Comparison of ENCODE assay signal across 14 cellular contexts in genomic region chr5:146338774-146339714, GRCh38. TPM values are rescaled to one million over a fixed set of nuclear protein-coding genes. Genes with fewer than 3 reads are reported as not detected.
DNase-seq lines count a peak whose midpoint lies in the region; ATAC-seq and TF ChIP-seq lines count a peak whose summit lies in the region.
"Had no signal": no experiment of that assay in that cellular context is flagged by ENCODE, and none has a peak within 500 bp of the region (broad histone marks: within the 10 kb centered on the region; RNA-seq: fewer than 3 reads in every experiment).

A gene with protein sequence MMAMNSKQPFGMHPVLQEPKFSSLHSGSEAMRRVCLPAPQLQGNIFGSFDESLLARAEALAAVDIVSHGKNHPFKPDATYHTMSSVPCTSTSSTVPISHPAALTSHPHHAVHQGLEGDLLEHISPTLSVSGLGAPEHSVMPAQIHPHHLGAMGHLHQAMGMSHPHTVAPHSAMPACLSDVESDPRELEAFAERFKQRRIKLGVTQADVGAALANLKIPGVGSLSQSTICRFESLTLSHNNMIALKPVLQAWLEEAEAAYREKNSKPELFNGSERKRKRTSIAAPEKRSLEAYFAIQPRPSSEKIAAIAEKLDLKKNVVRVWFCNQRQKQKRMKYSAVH (plus strand): TSS chr5:146338839. CDS start chr5:146339113, 274 bp downstream.

- POLR2A ChIA-PET in HEK293 (lab: Yijun Ruan, JAX) = no interaction called here

- H3K4me2 ChIP-seq in neural cell (ENCODE audit: low read length) = peak within 1 kb of the TSS; percentile 44

- peak; percentile 25 for TF ChIP-seq EP300 in neural cell (conservative IDR thresholded peaks at IDR 0.05; ENCODE audit: poor library complexity, severe bottlenecking)

- intact Hi-C loops in activated T-helper 1 cell treated with anti-CD3 and anti-CD28 coated beads, Interleukin-12 subunit alpha, Interleukin-12 subunit beta, Interleukin-2, Interleukin-4 antibody, amounts not matched to agents 30 ng/mL and 10 ng/mL and 1 ng/mL, durations not matched to agents 14 hours and 24 hours and 36 hours (cut with micrococcal nuclease) = no loop called here

- peak within 1 kb of the TSS; percentile 31 for H2AFZ ChIP-seq in neural cell (ENCODE audit: low read depth, low read length)

- H3K36me3 ChIP-seq in HEK293 (ENCODE audit: control insufficient read depth in 2 of 2, insufficient read depth in 1 of 2, low read length in 2 of 2) (no peaks in the 10 kb centered on the region), neural cell (ENCODE audit: insufficient read depth, low read length) (no peaks in the 10 kb centered on the region)
- H3K36me3 ChIP-seq: upper lobe of right lung had no signal

- no peaks in the 10 kb centered on the region for H3F3A ChIP-seq in neural cell (ENCODE audit: insufficient read depth, low read length, poor library complexity, severe bottlenecking)

- no peaks in the 10 kb centered on the region for H4K20me1 ChIP-seq in neural cell (ENCODE audit: insufficient read depth)

- H3K4me3 ChIP-seq in HEK293 (ENCODE audit: low read depth, low read length) (peak within 1 kb of the TSS; percentile 24), neural cell (ENCODE audit: low read length) (peak within 1 kb of the TSS; percentile 79)
- H3K4me3 ChIP-seq: upper lobe of right lung had no signal

- H3K9me2 ChIP-seq in neural cell (ENCODE audit: insufficient read depth, low read length) = no peaks in the 10 kb centered on the region

- no peaks in the 10 kb centered on the region for H3K9me3 Mint-ChIP-seq in T-helper 2 cell treated with Interferon-gamma antibody and Interleukin-4, amounts not matched to agents 5 μg/mL and 100 μg/mL, for 36 hours
- H3K9me3 Mint-ChIP-seq in activated T-helper 1 cell treated with anti-CD3 and anti-CD28 coated beads, Interleukin-12 subunit alpha, Interleukin-12 subunit beta, Interleukin-2, Interleukin-4 antibody, amounts not matched to agents 30 ng/mL and 10 ng/mL and 1 ng/mL, durations not matched to agents 14 hours and 24 hours and 36 hours = no peaks in the 10 kb centered on the region

- TF ChIP-seq RAD21 in neural cell (conservative IDR thresholded peaks at IDR 0.05) = no peak

- peaks cover 2% of the 10 kb centered on the region for H3K4me1 Mint-ChIP-seq in T-helper 2 cell treated with Interferon-gamma antibody and Interleukin-4, amounts not matched to agents 5 μg/mL and 100 μg/mL, for 36 hours (ENCODE audit: low read depth)
- no peaks in the 10 kb centered on the region for H3K4me1 Mint-ChIP-seq in activated T-helper 1 cell treated with anti-CD3 and anti-CD28 coated beads, Interleukin-12 subunit alpha, Interleukin-12 subunit beta, Interleukin-2, Interleukin-4 antibody, amounts not matched to agents 30 ng/mL and 10 ng/mL and 1 ng/mL, durations not matched to agents 14 hours and 24 hours and 36 hours (ENCODE audit: low read depth)

- H3K79me2 ChIP-seq in neural cell (replicated peaks; ENCODE audit: insufficient read depth, low read length) = no peaks in the 10 kb centered on the region

- TF ChIP-seq CTCF in HEK293 (tag by site-specific recombination; IDR thresholded peaks at IDR 0.05) (no peak), neural cell (IDR thresholded peaks at IDR 0.05; ENCODE audit: poor library complexity, severe bottlenecking) (no peak)

- peak within 1 kb of the TSS; percentile 36 for H3K9ac ChIP-seq in neural cell (ENCODE audit: low read length)

- CTCF ChIA-PET in HEK293 (lab: Yijun Ruan, JAX) = interaction anchor here (0.7 kb wide), 2 partner anchors 165 to 405 kb away, joined by 3 read pairs; no protein-coding TSS in a partner anchor

- peaks cover 95% of the 10 kb centered on the region for H3K27me3 Mint-ChIP-seq in T-helper 2 cell treated with Interferon-gamma antibody and Interleukin-4, amounts not matched to agents 5 μg/mL and 100 μg/mL, for 36 hours (ENCODE audit: low read depth)
- H3K27me3 Mint-ChIP-seq in activated T-helper 1 cell treated with anti-CD3 and anti-CD28 coated beads, Interleukin-12 subunit alpha, Interleukin-12 subunit beta, Interleukin-2, Interleukin-4 antibody, amounts not matched to agents 30 ng/mL and 10 ng/mL and 1 ng/mL, durations not matched to agents 14 hours and 24 hours and 36 hours (ENCODE audit: insufficient read depth) = peaks cover 82% of the 10 kb centered on the region

- H3K27ac ChIP-seq in HEK293 (ENCODE audit: extremely low read depth, low read depth, low read length) (no peak within 1 kb of the TSS), neural cell (ENCODE audit: low read length) (no peak within 1 kb of the TSS)
- H3K27ac ChIP-seq: upper lobe of right lung had no signal

- peaks cover 100% of the 10 kb centered on the region for H3K27me3 ChIP-seq in neural cell (ENCODE audit: insufficient read depth, low read depth, low read length)

- H3K36me3 Mint-ChIP-seq in T-helper 2 cell treated with Interferon-gamma antibody and Interleukin-4, amounts not matched to agents 5 μg/mL and 100 μg/mL, for 36 hours (ENCODE audit: low read depth) = no peaks in the 10 kb centered on the region
- no peaks in the 10 kb centered on the region for H3K36me3 Mint-ChIP-seq in activated T-helper 1 cell treated with anti-CD3 and anti-CD28 coated beads, Interleukin-12 subunit alpha, Interleukin-12 subunit beta, Interleukin-2, Interleukin-4 antibody, amounts not matched to agents 30 ng/mL and 10 ng/mL and 1 ng/mL, durations not matched to agents 14 hours and 24 hours and 36 hours (ENCODE audit: low read depth)
- H3K36me3 Mint-ChIP-seq: immature natural killer cell had no signal

- H3K4me3 Mint-ChIP-seq in T-helper 2 cell treated with Interferon-gamma antibody and Interleukin-4, amounts not matched to agents 5 μg/mL and 100 μg/mL, for 36 hours = no peak within 1 kb of the TSS
- H3K4me3 Mint-ChIP-seq in activated T-helper 1 cell treated with anti-CD3 and anti-CD28 coated beads, Interleukin-12 subunit alpha, Interleukin-12 subunit beta, Interleukin-2, Interleukin-4 antibody, amounts not matched to agents 30 ng/mL and 10 ng/mL and 1 ng/mL, durations not matched to agents 14 hours and 24 hours and 36 hours = no peak within 1 kb of the TSS

- peak within 1 kb of the TSS; percentile 68 for H3K27ac Mint-ChIP-seq in T-helper 2 cell treated with Interferon-gamma antibody and Interleukin-4, amounts not matched to agents 5 μg/mL and 100 μg/mL, for 36 hours
- peak within 1 kb of the TSS; percentile 68 for H3K27ac Mint-ChIP-seq in activated T-helper 1 cell treated with anti-CD3 and anti-CD28 coated beads, Interleukin-12 subunit alpha, Interleukin-12 subunit beta, Interleukin-2, Interleukin-4 antibody, amounts not matched to agents 30 ng/mL and 10 ng/mL and 1 ng/mL, durations not matched to agents 14 hours and 24 hours and 36 hours
- H3K27ac Mint-ChIP-seq: immature natural killer cell had no signal

- H3K4me1 ChIP-seq in HEK293 (ENCODE audit: control insufficient read depth, insufficient read depth, low read length) = no peaks in the 10 kb centered on the region
- H3K4me1 ChIP-seq: upper lobe of right lung had no signal

- no peak for DNase-seq in T-helper 2 cell treated with Interferon-gamma antibody and Interleukin-4, amounts not matched to agents 5 μg/mL and 100 μg/mL, for 36 hours (ENCODE audit: low spot score)
- DNase-seq in T-helper 2 cell = no peak
- no peak for DNase-seq in activated T-helper 1 cell treated with anti-CD3 and anti-CD28 coated beads, Interleukin-12 subunit alpha, Interleukin-12 subunit beta, Interleukin-2, Interleukin-4 antibody, amounts not matched to agents 30 ng/mL and 10 ng/mL and 1 ng/mL, durations not matched to agents 14 hours and 24 hours and 36 hours (ENCODE audit: low spot score)
- no peak for DNase-seq in T1000 (lab: John Stamatoyannopoulos, UW)
- no peak for DNase-seq in epidermal melanocyte (ENCODE audit: insufficient read length, low spot score)
- DNase-seq: GDM1, immature natural killer cell, PC-3, upper lobe of right lung had no signal

- no peak for ATAC-seq in GM19395 (IDR thresholded peaks at IDR 0.05; ENCODE audit: unreplicated experiment)
- ATAC-seq: PC-3, upper lobe of right lung had no signal

- no peaks in the 10 kb centered on the region for H3K9me3 ChIP-seq in HEK293 (ENCODE audit: control insufficient read depth, insufficient read depth, low read depth, low read length)
- H3K9me3 ChIP-seq in neural cell (ENCODE audit: low read length) = no peaks in the 10 kb centered on the region
- H3K9me3 ChIP-seq: upper lobe of right lung had no signal

TF ChIP-seq in HEK293, 187 proteins besides CTCF, POLR2A, EP300 and RAD21 (continues in another document):
- TF ChIP-seq, protein P1, sequence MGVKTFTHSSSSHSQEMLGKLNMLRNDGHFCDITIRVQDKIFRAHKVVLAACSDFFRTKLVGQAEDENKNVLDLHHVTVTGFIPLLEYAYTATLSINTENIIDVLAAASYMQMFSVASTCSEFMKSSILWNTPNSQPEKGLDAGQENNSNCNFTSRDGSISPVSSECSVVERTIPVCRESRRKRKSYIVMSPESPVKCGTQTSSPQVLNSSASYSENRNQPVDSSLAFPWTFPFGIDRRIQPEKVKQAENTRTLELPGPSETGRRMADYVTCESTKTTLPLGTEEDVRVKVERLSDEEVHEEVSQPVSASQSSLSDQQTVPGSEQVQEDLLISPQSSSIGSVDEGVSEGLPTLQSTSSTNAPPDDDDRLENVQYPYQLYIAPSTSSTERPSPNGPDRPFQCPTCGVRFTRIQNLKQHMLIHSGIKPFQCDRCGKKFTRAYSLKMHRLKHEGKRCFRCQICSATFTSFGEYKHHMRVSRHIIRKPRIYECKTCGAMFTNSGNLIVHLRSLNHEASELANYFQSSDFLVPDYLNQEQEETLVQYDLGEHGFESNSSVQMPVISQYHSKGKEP (tag by site-specific recombination; IDR thresholded peaks at IDR 0.05) = no peak
- TF ChIP-seq TRIM28 (IDR thresholded peaks at IDR 0.05; ENCODE audit: borderline replicate concordance, low read length) = no peak

TF ChIP-seq in neural cell, 6 proteins besides CTCF, POLR2A, EP300 and RAD21 (continues in another document):
- TF ChIP-seq SMC3 (conservative IDR thresholded peaks at IDR 0.05; ENCODE audit: poor library complexity) (no peak), MXI1 (conservative IDR thresholded peaks at IDR 0.05; ENCODE audit: poor library complexity, severe bottlenecking) (peak; percentile 23)

RNA-seq across cellular contexts. Expression of the gene that starts here (rescaled TPM):
- total RNA-seq in activated T-helper 1 cell treated with anti-CD3 and anti-CD28 coated beads, Interleukin-12 subunit alpha, Interleukin-12 subunit beta, Interleukin-2, Interleukin-4 antibody, amounts not matched to agents 30 ng/mL and 10 ng/mL and 1 ng/mL, durations not matched to agents 14 hours and 24 hours and 36 hours = not detected in 2 replicates
- polyA plus RNA-seq in neural cell = 0.15 and 0.22 TPM in 2 replicates
- 0.35 TPM in 1 of 2 replicates, not detected in the other for polyA minus RNA-seq in neural cell
- total RNA-seq: epithelial cell of proximal tubule, PC-3, skeletal muscle tissue, upper lobe of right lung had no signal
- polyA plus RNA-seq: immature natural killer cell had no signal
